ENCODE assay signal across 8 cellular contexts in genomic region chr6:33427585-33428218, GRCh38. TPM values are rescaled to one million over a fixed set of nuclear protein-coding genes. Genes with fewer than 3 reads are reported as not detected.
DNase-seq lines count a peak whose midpoint lies in the region; ATAC-seq and TF ChIP-seq lines count a peak whose summit lies in the region.

No MANE protein-coding gene starts in this region.

- H3K27ac ChIP-seq in adrenal gland (peak overlapping the region in 3 of 5 donors; percentile 13 to 96 (median 80)), psoas muscle (no peak overlapping the region)

- intact Hi-C loops in adrenal gland (cut with DNase I), result loop anchor here in 1 of 2 donors (10.0 kb wide), 1 partner anchor 147 kb away; no protein-coding TSS in a partner anchor
- intact Hi-C loops in left ventricle myocardium superior (cut with micrococcal nuclease), result no loop called here
- intact Hi-C loops in psoas muscle (cut with DNase I), result loop anchor here in 1 of 2 donors (5.0 kb wide), 1 partner anchor 35 kb away; the partner anchor contains the start of gene KIFC1

- TF ChIP-seq POLR2A in adrenal gland (IDR thresholded peaks at IDR 0.05), result no peak

- TF ChIP-seq CTCF in adrenal gland (IDR thresholded peaks at IDR 0.05), result no peak
- TF ChIP-seq CTCF in psoas muscle (IDR thresholded peaks at IDR 0.05), result no peak

- 1 to 4% (median 1%) methylated on average over 8 to 73 of the region's 79 CpGs; no CpG with 5 or more reads in 1 of the 4 donors for WGBS in adrenal gland, 4 donors
- 0 to 1% (median 0%) methylated on average over 7 to 67 of the region's 79 CpGs for WGBS in psoas muscle, 3 donors

- peak; percentile 1 for ATAC-seq in left ventricle myocardium superior
- ATAC-seq in psoas muscle, result peak in 2 of 4 donors; percentile 17 to 35
- no peak for ATAC-seq in HG03342 (IDR thresholded peaks at IDR 0.05; ENCODE audit: unreplicated experiment)

- DNase-seq in NCI-H1436 (lab: John Stamatoyannopoulos, UW), result peak; percentile 17
- DNase-seq in NCI-H1436 treated with DMSO at 0.1 percent for 48 hours (lab: John Stamatoyannopoulos, UW), result no peak
- peak; percentile 55 for DNase-seq in RPMI8226
- peak in 6 of 7 donors; percentile 55 to 78 (median 64) for DNase-seq in adrenal gland
- DNase-seq in left ventricle myocardium superior, result peak; percentile 79
- DNase-seq in psoas muscle, result peak; percentile 56 to 77
- no peak for DNase-seq in pons (ENCODE audit: low spot score)

- H3K36me3 ChIP-seq in adrenal gland (replicated peaks in 1 of 2), result no peaks in the 10 kb centered on the region
- H3K36me3 ChIP-seq in psoas muscle (ENCODE audit: insufficient read depth in 1 of 2, low read depth in 1 of 2), result no peaks in the 10 kb centered on the region

- H3K9me3 ChIP-seq in adrenal gland (replicated peaks in 1 of 3), result no peaks in the 10 kb centered on the region
- H3K9me3 ChIP-seq in psoas muscle, result no peaks in the 10 kb centered on the region

- H3K4me3 ChIP-seq in adrenal gland, result peak overlapping the region in 2 of 4 donors; percentile 22 to 73
- H3K4me3 ChIP-seq in psoas muscle, result peak overlapping the region; percentile 73

- H3K27me3 ChIP-seq in adrenal gland, result no peaks in the 10 kb centered on the region
- no peaks in the 10 kb centered on the region for H3K27me3 ChIP-seq in psoas muscle (ENCODE audit: insufficient read depth in 3 of 3, low read length in 2 of 3)

- H3K4me1 ChIP-seq in adrenal gland (replicated peaks in 1 of 2), result peaks cover 19 to 62% of the 10 kb centered on the region in 2 donors
- peaks cover 18% of the 10 kb centered on the region for H3K4me1 ChIP-seq in psoas muscle

RNA-seq across cellular contexts. Expression of gene SYNGAP1, which starts 7.8 kb away (rescaled TPM):
- total RNA-seq in adrenal gland, result 10 to 100 TPM in 4 of 8 donors, 1 to 10 TPM in 4; 3.6 to 23.9 (median 10.3) TPM
- 10 to 100 TPM in 1 of 3 donors, 1 to 10 TPM in 2; 5.0 to 73.5 (median 8.3) TPM for polyA plus RNA-seq in adrenal gland
- total RNA-seq in left ventricle myocardium superior, result 6.2 TPM
- total RNA-seq in psoas muscle, result 1 to 10 TPM; 1.9 to 4.3 (median 2.2) TPM
- 1 to 10 TPM in 2 of 3 donors, under 1 TPM in 1; 0.70 to 2.2 (median 1.5) TPM for polyA plus RNA-seq in psoas muscle

RNA-seq across cellular contexts. Expression of gene CUTA, which starts 9.8 kb away (rescaled TPM):
- total RNA-seq in adrenal gland (100 to 1,000 TPM; 267 to 437 (median 306) TPM), left ventricle myocardium superior (120 TPM), psoas muscle (100 to 1,000 TPM in 2 of 4 donors, 10 to 100 TPM in 2; 75.4 to 121 (median 95.6) TPM)
- polyA plus RNA-seq in adrenal gland (100 to 1,000 TPM; 212 to 370 (median 213) TPM), psoas muscle (100 to 1,000 TPM in 2 of 3 donors, 10 to 100 TPM in 1; 99.9 to 126 (median 125) TPM)

RNA-seq across cellular contexts. Expression of gene PHF1, which starts 16.9 kb away (rescaled TPM):
- total RNA-seq in adrenal gland (100 to 1,000 TPM in 1 of 8 donors, 10 to 100 TPM in 7; 50.5 to 102 (median 66.6) TPM), left ventricle myocardium superior (51.9 TPM), psoas muscle (10 to 100 TPM; 40.5 to 57.5 (median 50.5) TPM)
- polyA plus RNA-seq in adrenal gland (100 to 1,000 TPM in 2 of 3 donors, 10 to 100 TPM in 1; 36.6 to 410 (median 298) TPM), psoas muscle (10 to 100 TPM; 65.6 to 84.8 (median 78.3) TPM)

RNA-seq across cellular contexts. Expression of gene ZBTB9, which starts 26.7 kb away (rescaled TPM):
- total RNA-seq in adrenal gland (10 to 100 TPM in 1 of 8 donors, 1 to 10 TPM in 7; 2.3 to 10.3 (median 6.7) TPM), left ventricle myocardium superior (5.1 TPM), psoas muscle (1 to 10 TPM; 2.4 to 4.9 (median 3.9) TPM)
- polyA plus RNA-seq in adrenal gland (10 to 100 TPM in 1 of 3 donors, 1 to 10 TPM in 2; 3.8 to 11.2 (median 4.2) TPM), psoas muscle (1 to 10 TPM; 1.9 to 5.2 (median 3.7) TPM)

RNA-seq across cellular contexts. Expression of gene KIFC1, which starts 36.1 kb away (rescaled TPM):
- total RNA-seq in adrenal gland (1 to 10 TPM in 6 of 8 donors, under 1 TPM in 1, not detected in 1; 0.60 to 3.3 (median 1.6) TPM), left ventricle myocardium superior (0.74 TPM), psoas muscle (under 1 TPM in 3 of 4 donors, not detected in 1; 0.17 to 0.27 (median 0.25) TPM)
- polyA plus RNA-seq in adrenal gland (1 to 10 TPM in 1 of 3 donors, under 1 TPM in 2; 0.74 to 1.4 (median 0.88) TPM), psoas muscle (1 to 10 TPM in 1 of 3 donors, under 1 TPM in 2; 0.15 to 1.0 (median 0.19) TPM)

Comparison
In these comparisons a context has a peak if more than half of its experiments do, and no peak if none do; other contexts are left out.
1. DNase-seq: peak in NCI-H1436 (single experiment), RPMI8226 (single experiment), adrenal gland (6 of 7), left ventricle myocardium superior (single experiment) and psoas muscle (2 of 2); none in NCI-H1436 treated with DMSO at 0.1 percent for 48 hours (single experiment) and pons (single experiment).